In genomic region chr1:160781914-160782689, GRCh38 we compare ENCODE assay signal across 8 cellular contexts. TPM values are rescaled to one million over a fixed set of nuclear protein-coding genes. Genes with fewer than 3 reads are reported as not detected.
A peak's percentile ranks its signal among the peaks of the same experiment; 100 is the strongest.
DNase-seq lines count a peak whose midpoint lies in the region; ATAC-seq lines count a peak whose summit lies in the region.

No MANE protein-coding gene starts in this region.

- H3K4me3 Mint-ChIP-seq in activated CD4-positive, alpha-beta T cell treated with anti-CD3 and anti-CD28 coated beads for 36 hours, result no peak overlapping the region

- no peak overlapping the region for H3K4me3 ChIP-seq in skin epidermis

- peaks cover 29% of the 10 kb centered on the region for H3K4me1 Mint-ChIP-seq in activated CD4-positive, alpha-beta T cell treated with anti-CD3 and anti-CD28 coated beads for 36 hours

- CTCF ChIA-PET in activated CD4-positive, alpha-beta T cell treated with anti-CD3 and anti-CD28 coated beads for 36 hours (lab: Charles Lee), result interaction anchor here (0.6 to 8.3 kb wide), 19 partner anchors 9 to 490 kb away, joined by 3 to 95 read pairs (median 5); partner anchors contain the start of genes ITLN1 and LY9

- H3K36me3 Mint-ChIP-seq in activated CD4-positive, alpha-beta T cell treated with anti-CD3 and anti-CD28 coated beads for 36 hours (ENCODE audit: low read depth), result no peaks in the 10 kb centered on the region

- ATAC-seq in activated CD4-positive, alpha-beta T cell treated with anti-CD3 and anti-CD28 coated beads for 36 hours, result peak; percentile 91
- ATAC-seq in HG02852 (IDR thresholded peaks at IDR 0.05; ENCODE audit: unreplicated experiment), result peak; percentile 90

- DNase-seq in activated CD4-positive, alpha-beta T cell treated with anti-CD3 and anti-CD28 coated beads for 36 hours, result peak; percentile 52
- no peak for DNase-seq in activated CD4-positive, alpha-beta T cell treated with anti-CD3 and anti-CD28 coated beads, Interleukin-2, amount 50 U/mL, for 1 hour
- DNase-seq in RPMI8226, result peak; percentile 95
- DNase-seq in mesenteric fat pad (ENCODE audit: low spot score), result no peak
- DNase-seq in NCI-H1930 (lab: John Stamatoyannopoulos, UW), result no peak
- DNase-seq in NCI-H2196 treated with DMSO at 0.1 percent for 48 hours (lab: John Stamatoyannopoulos, UW; ENCODE audit: unreplicated experiment), result no peak

- H3K27ac Mint-ChIP-seq in activated CD4-positive, alpha-beta T cell treated with anti-CD3 and anti-CD28 coated beads for 36 hours, result peak overlapping the region; percentile 53

- intact Hi-C loops in activated CD4-positive, alpha-beta T cell treated with anti-CD3 and anti-CD28 coated beads for 36 hours (cut with DNase I, micrococcal nuclease), result loop anchor here in 1 of 2 experiments (2.0 kb wide), 1 partner anchor 15 kb away; the partner anchor contains the start of gene LY9

- no peaks in the 10 kb centered on the region for H3K9me3 Mint-ChIP-seq in activated CD4-positive, alpha-beta T cell treated with anti-CD3 and anti-CD28 coated beads for 36 hours (ENCODE audit: low read depth)

- no peaks in the 10 kb centered on the region for H3K27me3 Mint-ChIP-seq in activated CD4-positive, alpha-beta T cell treated with anti-CD3 and anti-CD28 coated beads for 36 hours

- POLR2A ChIA-PET in activated CD4-positive, alpha-beta T cell treated with anti-CD3 and anti-CD28 coated beads for 36 hours (lab: Charles Lee), result interaction anchor here (0.5 to 1.0 kb wide), 2 partner anchors 13 to 588 kb away, joined by 3 read pairs; no protein-coding TSS in a partner anchor

- peak overlapping the region in 19 of 21 experiments; percentile 14 to 86 (median 58) for H3K27ac ChIP-seq in skin epidermis

RNA-seq across cellular contexts. Expression of gene LY9, which starts 13.9 kb away (rescaled TPM):
- 10 to 100 TPM in 1 of 2 experiments, 1 to 10 TPM in 1; 10.0 to 11.0 TPM for total RNA-seq in activated CD4-positive, alpha-beta T cell treated with anti-CD3 and anti-CD28 coated beads for 36 hours
- total RNA-seq in mesenteric fat pad, result 0.64 TPM

RNA-seq across cellular contexts. Expression of gene SLAMF7, which starts 43.1 kb away (rescaled TPM):
- total RNA-seq in activated CD4-positive, alpha-beta T cell treated with anti-CD3 and anti-CD28 coated beads for 36 hours, result 10 to 100 TPM; 35.9 to 40.3 TPM
- 0.64 TPM for total RNA-seq in mesenteric fat pad

Comparison
In these comparisons a context has a peak if more than half of its experiments do, and no peak if none do; other contexts are left out.
1. DNase-seq: peak in activated CD4-positive, alpha-beta T cell treated with anti-CD3 and anti-CD28 coated beads for 36 hours (single experiment) and RPMI8226 (single experiment); none in activated CD4-positive, alpha-beta T cell treated with anti-CD3 and anti-CD28 coated beads, Interleukin-2, amount 50 U/mL, for 1 hour (single experiment), mesenteric fat pad (single experiment), NCI-H1930 (0 of 2) and NCI-H2196 treated with DMSO at 0.1 percent for 48 hours (single experiment).
2. RNA of gene SLAMF7, which starts 43.1 kb away (total RNA-seq): 35.9 to 40.3 TPM in activated CD4-positive, alpha-beta T cell treated with anti-CD3 and anti-CD28 coated beads for 36 hours; 0.64 TPM in mesenteric fat pad (single experiment); every median in the first group is over 10 times any median in the second.